Comparison of ENCODE assay signal across 16 cellular contexts in the genomic region with DNA sequence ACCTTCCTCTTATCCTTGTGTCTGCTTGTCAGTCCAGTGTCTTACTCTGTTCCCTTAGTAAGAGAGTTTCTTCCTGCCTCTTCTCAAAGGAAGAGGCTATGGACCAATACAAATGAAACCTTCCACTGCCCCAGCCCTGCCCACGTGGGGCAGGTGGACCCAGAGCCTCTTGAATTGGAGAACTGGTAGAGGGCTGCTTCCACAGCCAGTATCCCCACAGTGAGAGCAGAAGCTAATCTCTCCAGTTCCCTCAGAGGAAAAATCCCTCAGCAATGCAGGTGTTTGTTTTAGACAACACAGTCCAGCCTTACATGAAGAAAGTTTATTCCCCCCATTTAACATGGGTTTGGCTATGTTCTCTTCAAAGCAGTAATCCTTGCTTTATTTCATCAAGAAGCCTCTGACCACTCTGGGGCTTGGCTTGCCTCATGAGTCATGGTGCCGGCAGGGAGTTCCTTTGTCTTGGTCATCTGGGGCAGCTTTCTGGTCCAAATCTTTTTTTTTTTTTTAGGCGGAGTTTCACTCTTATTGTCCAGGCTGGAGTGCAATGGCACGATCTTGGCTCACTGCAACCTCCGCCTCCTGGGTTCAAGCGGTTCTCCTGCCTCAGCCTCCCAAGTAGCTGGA. TPM values are rescaled to one million over a fixed set of nuclear protein-coding genes. Genes with fewer than 3 reads are reported as not detected.
DNase-seq lines count a peak whose midpoint lies in the region; ATAC-seq and TF ChIP-seq lines count a peak whose summit lies in the region.
"Had no signal": no experiment of that assay in that cellular context is flagged by ENCODE, and none has a peak within 500 bp of the region (broad histone marks: within the 10 kb centered on the region; RNA-seq: fewer than 3 reads in every experiment).

No MANE protein-coding gene starts in this region.

- H3K36me3 ChIP-seq in GM23248 (ENCODE audit: low read depth): no peaks in the 10 kb centered on the region
- H3K36me3 ChIP-seq in SK-N-SH (replicated peaks in 1 of 2; ENCODE audit: control insufficient read depth in 1 of 2, insufficient read depth in 2 of 2, low read length in 1 of 2): no peaks in the 10 kb centered on the region
- no peaks in the 10 kb centered on the region for H3K36me3 ChIP-seq in neuronal stem cell (replicated peaks in 1 of 2; ENCODE audit: control insufficient read depth in 2 of 2, insufficient read depth in 2 of 2, low read length in 2 of 2)
- H3K36me3 ChIP-seq: HAP-1 had no signal

- no peak overlapping the region for H2AK5ac ChIP-seq in neuronal stem cell (ENCODE audit: low read depth, low read length)

- no peak overlapping the region for H3K14ac ChIP-seq in neuronal stem cell (ENCODE audit: low read length)

- H4K8ac ChIP-seq in neuronal stem cell (ENCODE audit: low read depth, low read length): no peak overlapping the region

- no peak overlapping the region for H2BK15ac ChIP-seq in neuronal stem cell (ENCODE audit: low read length)

- H3K4me2 ChIP-seq in GM23248 (ENCODE audit: unreplicated experiment): peak overlapping the region; percentile 68
- H3K4me2 ChIP-seq in SK-N-SH: no peak overlapping the region
- H3K4me2 ChIP-seq in neuronal stem cell (ENCODE audit: insufficient read depth, low read length, poor library complexity, severe bottlenecking): no peak overlapping the region

- H3K18ac ChIP-seq in neuronal stem cell (ENCODE audit: low read length): no peak overlapping the region

- TF ChIP-seq CTCF in SK-N-SH (IDR thresholded peaks at IDR 0.05) (no peak), epithelial cell of esophagus (IDR thresholded peaks at IDR 0.05; ENCODE audit: insufficient read depth, low read depth, low read length, missing control alignments) (no peak)

- TF ChIP-seq EP300 in SK-N-SH (IDR thresholded peaks at IDR 0.05; ENCODE audit: borderline replicate concordance in 1 of 2, low read depth in 1 of 2, low read length in 1 of 2): no peak

- no peaks in the 10 kb centered on the region for H3F3A ChIP-seq in GM23248 (ENCODE audit: insufficient read depth)
- no peaks in the 10 kb centered on the region for H3F3A ChIP-seq in SK-N-SH (replicated peaks; ENCODE audit: insufficient read depth)

- H3K79me1 ChIP-seq in neuronal stem cell (ENCODE audit: low read depth, low read length): no peaks in the 10 kb centered on the region

- H3K9me2 ChIP-seq in GM23248 (ENCODE audit: insufficient read depth): no peaks in the 10 kb centered on the region
- no peaks in the 10 kb centered on the region for H3K9me2 ChIP-seq in SK-N-SH

- no peak for ATAC-seq in HG03378 (IDR thresholded peaks at IDR 0.05; ENCODE audit: unreplicated experiment)
- no peak for ATAC-seq in GM19463 (IDR thresholded peaks at IDR 0.05; ENCODE audit: unreplicated experiment)
- ATAC-seq: left colon had no signal

- H3K23ac ChIP-seq in neuronal stem cell (ENCODE audit: low read depth, low read length, poor library complexity): no peak overlapping the region

- H2BK12ac ChIP-seq in neuronal stem cell (ENCODE audit: low read length): no peak overlapping the region

- no peak overlapping the region for H3K4ac ChIP-seq in neuronal stem cell (ENCODE audit: low read length)

- H3K4me3 ChIP-seq in GM23248 (peak overlapping the region; percentile 33), SK-N-SH (ENCODE audit: low read depth in 2 of 2, low read length in 1 of 2) (no peak overlapping the region), epithelial cell of esophagus (ENCODE audit: low read length) (no peak overlapping the region), neuronal stem cell (ENCODE audit: low read length in 2 of 2) (no peak overlapping the region)
- H3K4me3 ChIP-seq: HAP-1, skin epidermis had no signal

- H3K4me1 ChIP-seq in GM23248 (ENCODE audit: insufficient read depth): peaks cover 10% of the 10 kb centered on the region
- H3K4me1 ChIP-seq in SK-N-SH (ENCODE audit: control insufficient read depth in 1 of 2, insufficient read depth in 2 of 2, low read depth in 1 of 2, low read length in 1 of 2): no peaks in the 10 kb centered on the region
- H3K4me1 ChIP-seq in neuronal stem cell (ENCODE audit: control insufficient read depth in 2 of 2, insufficient read depth in 1 of 2, low read depth in 1 of 2, low read length in 2 of 2): peaks cover 6 to 11% of the 10 kb centered on the region in 2 donors
- H3K4me1 ChIP-seq: HAP-1 had no signal

- in situ Hi-C loops in GM23248 (cut with MboI): no loop called here

- no peak for TF ChIP-seq RAD21 in SK-N-SH (IDR thresholded peaks at IDR 0.05; ENCODE audit: low read length)

- no peaks in the 10 kb centered on the region for H4K20me1 ChIP-seq in GM23248 (ENCODE audit: insufficient read depth)
- H4K20me1 ChIP-seq in SK-N-SH (ENCODE audit: insufficient read depth): no peaks in the 10 kb centered on the region

- no peaks in the 10 kb centered on the region for H3K79me2 ChIP-seq in GM23248 (ENCODE audit: insufficient read depth)
- H3K79me2 ChIP-seq in SK-N-SH (ENCODE audit: insufficient read depth): no peaks in the 10 kb centered on the region

- CTCF ChIA-PET in SK-N-SH (lab: Yijun Ruan, JAX): no interaction called here

- POLR2A ChIA-PET in SK-N-SH (lab: Yijun Ruan, JAX): no interaction called here

- H3K27ac ChIP-seq in GM23248: no peak overlapping the region; the same call in 1 of the 2 replicates
- no peak overlapping the region for H3K27ac ChIP-seq in SK-N-SH (ENCODE audit: low read depth in 2 of 2, low read length in 1 of 2)
- H3K27ac ChIP-seq in neuronal stem cell (replicated peaks; ENCODE audit: low read length): no peak overlapping the region
- H3K27ac ChIP-seq: skin epidermis had no signal

- H3K27me3 ChIP-seq in GM23248 (replicated peaks; ENCODE audit: insufficient read depth) (no peaks in the 10 kb centered on the region), SK-N-SH (ENCODE audit: insufficient read depth) (no peaks in the 10 kb centered on the region), neuronal stem cell (ENCODE audit: control insufficient read depth in 3 of 3, insufficient read depth in 3 of 3, low read depth in 1 of 3, low read length in 3 of 3) (no peaks in the 10 kb centered on the region)

- 20 to 35% methylated on average over 5 to 6 of the region's 6 CpGs for WGBS in GM23248 (ENCODE audit: low coverage in 1 of 2, low lambda C conversion rate in 2 of 2, missing lambda C conversion rate in 2 of 2), 2 experiments
- 58% methylated on average over 6 of the region's 6 CpGs for WGBS in SK-N-SH (ENCODE audit: low lambda C conversion rate)
- WGBS in neuronal stem cell (ENCODE audit: extremely low coverage in 2 of 2, insufficient read length in 2 of 2, insufficient replicate concordance in 1 of 2), 2 donors: no CpG with 5 or more reads among the region's 6 CpGs

- no peak overlapping the region for H2BK5ac ChIP-seq in neuronal stem cell (ENCODE audit: low read length)

- H3K9ac ChIP-seq in GM23248: 0 out of 2 replicates have a peak overlapping the region, but pooled peaks have one; percentile 11
- H3K9ac ChIP-seq in SK-N-SH: no peak overlapping the region
- no peak overlapping the region for H3K9ac ChIP-seq in neuronal stem cell (ENCODE audit: low read depth, low read length, poor library complexity)

- DNase-seq in GM23248: peak; percentile 91
- no peak for DNase-seq in SK-N-SH
- peak; percentile 40 for DNase-seq in epithelial cell of esophagus (ENCODE audit: low read depth)
- DNase-seq in neuronal stem cell (ENCODE audit: low spot score): no peak
- DNase-seq in SKM-1 treated with dmso at 0.1 percent for 144 hours (lab: John Stamatoyannopoulos, UW; ENCODE audit: unreplicated experiment): no peak
- DNase-seq in COLO668 (lab: John Stamatoyannopoulos, UW; ENCODE audit: unreplicated experiment): no peak
- DNase-seq: CD4-positive, CD25-positive, alpha-beta regulatory T cell; head of caudate nucleus; left colon; NCI-H1105 treated with DMSO at 0.1 percent for 48 hours; nephron progenitor cell; SHP77 treated with DMSO at 0.1 percent for 48 hours had no signal

- H4K91ac ChIP-seq in neuronal stem cell (ENCODE audit: low read depth, low read length, poor library complexity): no peak overlapping the region

- no peak overlapping the region for H2BK120ac ChIP-seq in neuronal stem cell (ENCODE audit: low read depth, low read length)

- H3K9me3 ChIP-seq in GM23248 (ENCODE audit: low read depth) (no peaks in the 10 kb centered on the region), SK-N-SH (no peaks in the 10 kb centered on the region), neuronal stem cell (replicated peaks in 1 of 2; ENCODE audit: control insufficient read depth in 2 of 2, insufficient read depth in 1 of 2, low read depth in 1 of 2, low read length in 2 of 2) (peaks cover 3 to 8% of the 10 kb centered on the region in 2 donors)
- H3K9me3 ChIP-seq: HAP-1 had no signal

- peak overlapping the region; percentile 65 for H2AFZ ChIP-seq in GM23248
- no peak overlapping the region; the same call in 1 of the 2 replicates for H2AFZ ChIP-seq in SK-N-SH (ENCODE audit: low read depth)
- peak overlapping the region; percentile 68 for H2AFZ ChIP-seq in neuronal stem cell (ENCODE audit: low read length)

TF ChIP-seq in SK-N-SH, 30 proteins besides CTCF, POLR2A, EP300 and RAD21:
- TF ChIP-seq SIN3A (IDR thresholded peaks at IDR 0.05; ENCODE audit: borderline replicate concordance, low read depth, low read length): no peak
- TF ChIP-seq JUND (IDR thresholded peaks at IDR 0.05): 0 out of 2 replicates have a peak, but pooled peaks have one; percentile 7
- peak; percentile 43; the same call in 1 of the 2 replicates for TF ChIP-seq FOSL2 (IDR thresholded peaks at IDR 0.05; ENCODE audit: borderline replicate concordance, low read depth)
TF ChIP-seq in SK-N-SH: peak in this region for 2.

RNA-seq across cellular contexts. Expression of a gene that starts 6.5 kb away (rescaled TPM):
- 222 and 248 TPM in 2 replicates for total RNA-seq in GM23248 (2014; rRNA removed; shearing (Covaris generic))
- polyA plus RNA-seq in GM23248 (2016; fragmentation: Nextera tagmentation; extraction: Ambion mirVana) (166 and 168 TPM in 2 replicates), SK-N-SH (2012; rRNA removed) (21.1 and 34.8 TPM in 2 replicates)
- polyA plus RNA-seq in SK-N-SH (2012; cell fraction: cytosol; rRNA removed): 34.5 and 35.0 TPM in 2 replicates
- polyA plus RNA-seq in SK-N-SH (2012; cell fraction: nucleus; rRNA removed): 12.9 and 19.4 TPM in 2 replicates
- polyA plus RNA-seq in neuronal stem cell (2013, experiment 1 of 2): 6.9 TPM
- 6.5 TPM for polyA plus RNA-seq in neuronal stem cell (2013, experiment 2 of 2)

Comparison
In these comparisons a context has a peak if more than half of its experiments do, and no peak if none do; other contexts are left out.
1. DNase-seq: peak in GM23248 (single experiment) and epithelial cell of esophagus (single experiment); none in SK-N-SH (single experiment), neuronal stem cell (single experiment), SKM-1 treated with dmso at 0.1 percent for 144 hours (single experiment) and COLO668 (single experiment).